Comparison of ENCODE assay signal across 30 cellular contexts in genomic region chr1:152954436-152954835, GRCh38. TPM values are rescaled to one million over a fixed set of nuclear protein-coding genes. Genes with fewer than 3 reads are reported as not detected.
A peak's percentile ranks its signal among the peaks of the same experiment; 100 is the strongest.
DNase-seq lines count a peak whose midpoint lies in the region; ATAC-seq and TF ChIP-seq lines count a peak whose summit lies in the region.
"Had no signal": no experiment of that assay in that cellular context is flagged by ENCODE, and none has a peak within 500 bp of the region (broad histone marks: within the 10 kb centered on the region; RNA-seq: fewer than 3 reads in every experiment).

No MANE protein-coding gene starts in this region.

- H3K4me2 ChIP-seq in neuronal stem cell (ENCODE audit: insufficient read depth, low read length, poor library complexity, severe bottlenecking) = no peak overlapping the region

- H3K36me3 ChIP-seq in RWPE2 (ENCODE audit: low read depth) (no peaks in the 10 kb centered on the region), neuronal stem cell (replicated peaks in 1 of 2; ENCODE audit: control insufficient read depth in 2 of 2, insufficient read depth in 2 of 2, low read length in 2 of 2) (no peaks in the 10 kb centered on the region)
- H3K36me3 ChIP-seq: colonic mucosa, SJCRH30 had no signal

- H3K23ac ChIP-seq in neuronal stem cell (ENCODE audit: low read depth, low read length, poor library complexity) = no peak overlapping the region

- H3K79me1 ChIP-seq in neuronal stem cell (ENCODE audit: low read depth, low read length) = no peaks in the 10 kb centered on the region

- WGBS in neuronal stem cell (ENCODE audit: extremely low coverage in 2 of 2, insufficient read length in 2 of 2, insufficient replicate concordance in 1 of 2), 2 donors = no CpG with 5 or more reads among the region's 6 CpGs

- no peak overlapping the region for H4K91ac ChIP-seq in neuronal stem cell (ENCODE audit: low read depth, low read length, poor library complexity)

- H3K9ac ChIP-seq in neuronal stem cell (ENCODE audit: low read depth, low read length, poor library complexity) = no peak overlapping the region

- no peak overlapping the region for H2AK5ac ChIP-seq in neuronal stem cell (ENCODE audit: low read depth, low read length)

- H3K27ac ChIP-seq in RWPE2 (ENCODE audit: poor library complexity, severe bottlenecking) (peak overlapping the region; percentile 89), foreskin keratinocyte (peak overlapping the region; percentile 93), neuronal stem cell (replicated peaks; ENCODE audit: low read length) (no peak overlapping the region)
- H3K27ac ChIP-seq: colonic mucosa, SJCRH30, testis had no signal

- no peak overlapping the region for H2AFZ ChIP-seq in neuronal stem cell (ENCODE audit: low read length)

- no peak overlapping the region for H3K4ac ChIP-seq in neuronal stem cell (ENCODE audit: low read length)

- H2BK5ac ChIP-seq in neuronal stem cell (ENCODE audit: low read length) = no peak overlapping the region

- peak; percentile 9 for DNase-seq in A172 (ENCODE audit: low spot score)
- peak; percentile 10 for DNase-seq in HS-5 (ENCODE audit: low read depth)
- no peak for DNase-seq in RWPE2 (ENCODE audit: low spot score)
- DNase-seq in foreskin keratinocyte = peak; percentile 93 to 97
- no peak for DNase-seq in neuronal stem cell (ENCODE audit: low spot score)
- DNase-seq in COR-L47 (lab: John Stamatoyannopoulos, UW) = no peak
- DNase-seq in activated CD4-positive, CD25-positive, alpha-beta regulatory T cell (lab: John Stamatoyannopoulos, UW) = no peak
- no peak for DNase-seq in nucleus accumbens (lab: John Stamatoyannopoulos, UW)
- DNase-seq: activated CD4-positive, alpha-beta T cell treated with anti-CD3 and anti-CD28 coated beads, Interleukin-2, amount 50 U/mL, for 48 hours; activated CD8-positive, alpha-beta memory T cell treated with anti-CD3 and anti-CD28 coated beads, Interleukin-2, amount 50 U/mL, for 4 hours; AML-193; amygdala; CD4-positive, alpha-beta T cell; colonic mucosa; effector memory CD8-positive, alpha-beta T cell; hippocampal formation; immature natural killer cell; mesenchymal stem cell; NCI-H510A; OCI-M1; SJCRH30; stimulated activated naive CD4-positive, alpha-beta T cell treated with Interleukin-2 at 50 U/mL for 16 hours; T-helper 1 cell; testis had no signal

- no peak overlapping the region for H3K14ac ChIP-seq in neuronal stem cell (ENCODE audit: low read length)

- no peak overlapping the region for H4K8ac ChIP-seq in neuronal stem cell (ENCODE audit: low read depth, low read length)

- no peaks in the 10 kb centered on the region for H3K9me3 ChIP-seq in RWPE2 (ENCODE audit: severe bottlenecking)
- peaks cover 0 to 1% of the 10 kb centered on the region in 2 donors for H3K9me3 ChIP-seq in neuronal stem cell (replicated peaks in 1 of 2; ENCODE audit: control insufficient read depth in 2 of 2, insufficient read depth in 1 of 2, low read depth in 1 of 2, low read length in 2 of 2)
- H3K9me3 ChIP-seq: colonic mucosa, SJCRH30, testis had no signal

- ATAC-seq in RWPE2 (ENCODE audit: low read depth) (peak; percentile 90), foreskin keratinocyte (peak; percentile 84)
- ATAC-seq: activated CD4-positive, CD25-positive, alpha-beta regulatory T cell treated with anti-CD3 and anti-CD28 coated beads, Interleukin-2, amount 50 U/mL, for 24 hours; effector memory CD8-positive, alpha-beta T cell; left lobe of liver had no signal

- no peak overlapping the region for H2BK15ac ChIP-seq in neuronal stem cell (ENCODE audit: low read length)

- no peak overlapping the region for H2BK120ac ChIP-seq in neuronal stem cell (ENCODE audit: low read depth, low read length)

- H3K27me3 ChIP-seq in RWPE2 (ENCODE audit: insufficient read depth, poor library complexity, severe bottlenecking) (no peaks in the 10 kb centered on the region), foreskin keratinocyte (no peaks in the 10 kb centered on the region), neuronal stem cell (ENCODE audit: control insufficient read depth in 3 of 3, insufficient read depth in 3 of 3, low read depth in 1 of 3, low read length in 3 of 3) (no peaks in the 10 kb centered on the region)
- H3K27me3 ChIP-seq: colonic mucosa, SJCRH30, testis had no signal

- peaks cover 22% of the 10 kb centered on the region for H3K4me1 ChIP-seq in RWPE2 (ENCODE audit: insufficient read depth, poor library complexity, severe bottlenecking)
- H3K4me1 ChIP-seq in foreskin keratinocyte = peaks cover 7% of the 10 kb centered on the region
- no peaks in the 10 kb centered on the region for H3K4me1 ChIP-seq in neuronal stem cell (ENCODE audit: control insufficient read depth in 2 of 2, insufficient read depth in 1 of 2, low read depth in 1 of 2, low read length in 2 of 2)
- H3K4me1 ChIP-seq: colonic mucosa, SJCRH30, testis had no signal

- H2BK12ac ChIP-seq in neuronal stem cell (ENCODE audit: low read length) = no peak overlapping the region

- TF ChIP-seq CTCF in RWPE2 (IDR thresholded peaks at IDR 0.05; ENCODE audit: poor library complexity, severe bottlenecking) = no peak
- no peak for TF ChIP-seq CTCF in foreskin keratinocyte (conservative IDR thresholded peaks at IDR 0.05)

- H3K18ac ChIP-seq in neuronal stem cell (ENCODE audit: low read length) = no peak overlapping the region

- H3K4me3 ChIP-seq in RWPE2 (ENCODE audit: severe bottlenecking) = no peak overlapping the region
- no peak overlapping the region for H3K4me3 ChIP-seq in neuronal stem cell (ENCODE audit: low read length in 2 of 2)
- H3K4me3 ChIP-seq: colonic mucosa, SJCRH30, testis had no signal

RNA-seq across cellular contexts. Expression of gene SPRR5, which starts 7.4 kb away (rescaled TPM):
- not detected in 2 replicates for total RNA-seq in A172 (2014; rRNA removed; shearing (Covaris generic))
- 0.24 and 0.32 TPM in 2 replicates for total RNA-seq in foreskin keratinocyte
- polyA plus RNA-seq in foreskin keratinocyte = 0.22 and 0.44 TPM in 2 replicates
- polyA plus RNA-seq in neuronal stem cell (2013, experiment 1 of 2) = not detected
- polyA plus RNA-seq in neuronal stem cell (2013, experiment 2 of 2) = not detected
- total RNA-seq: CD4-positive, alpha-beta T cell; colonic mucosa; fibroblast of lung; H4; left lobe of liver; neural crest cell; posterior vena cava; SJCRH30; testis had no signal
- polyA plus RNA-seq: fibroblast of lung, immature natural killer cell had no signal

RNA-seq across cellular contexts. Expression of gene SPRR4, which starts 16.0 kb away (rescaled TPM):
- not detected in 2 replicates for total RNA-seq in A172 (2014; rRNA removed; shearing (Covaris generic))
- 0.18 TPM in 1 of 2 replicates, not detected in the other for total RNA-seq in foreskin keratinocyte
- polyA plus RNA-seq in foreskin keratinocyte = 0.14 and 0.16 TPM in 2 replicates
- not detected for polyA plus RNA-seq in neuronal stem cell (2013, experiment 1 of 2)
- not detected for polyA plus RNA-seq in neuronal stem cell (2013, experiment 2 of 2)
- total RNA-seq: CD4-positive, alpha-beta T cell; colonic mucosa; fibroblast of lung; H4; left lobe of liver; neural crest cell; posterior vena cava; SJCRH30 had no signal
- polyA plus RNA-seq: fibroblast of lung, immature natural killer cell had no signal

RNA-seq across cellular contexts. Expression of gene SPRR1A, which starts 29.4 kb away (rescaled TPM):
- not detected in 2 replicates for total RNA-seq in A172 (2014; rRNA removed; shearing (Covaris generic))
- total RNA-seq in foreskin keratinocyte = 7.7 and 12.7 TPM in 2 replicates
- 9.4 and 21.8 TPM in 2 replicates for polyA plus RNA-seq in foreskin keratinocyte
- not detected for polyA plus RNA-seq in neuronal stem cell (2013, experiment 1 of 2)
- polyA plus RNA-seq in neuronal stem cell (2013, experiment 2 of 2) = not detected
- total RNA-seq: CD4-positive, alpha-beta T cell; colonic mucosa; fibroblast of lung; H4; left lobe of liver; neural crest cell; posterior vena cava; SJCRH30; testis had no signal
- polyA plus RNA-seq: fibroblast of lung, immature natural killer cell had no signal

RNA-seq across cellular contexts. Expression of gene IVL, which starts 46.1 kb away (rescaled TPM):
- total RNA-seq in A172 (2014; rRNA removed; shearing (Covaris generic)) = not detected in 2 replicates
- 1.5 and 2.1 TPM in 2 replicates for total RNA-seq in foreskin keratinocyte
- 1.5 and 2.6 TPM in 2 replicates for polyA plus RNA-seq in foreskin keratinocyte
- not detected for polyA plus RNA-seq in neuronal stem cell (2013, experiment 1 of 2)
- not detected for polyA plus RNA-seq in neuronal stem cell (2013, experiment 2 of 2)
- total RNA-seq: CD4-positive, alpha-beta T cell; colonic mucosa; fibroblast of lung; H4; left lobe of liver; neural crest cell; posterior vena cava; SJCRH30; testis had no signal
- polyA plus RNA-seq: immature natural killer cell had no signal

RNA-seq across cellular contexts. Expression of gene SPRR3, which starts 47.1 kb away (rescaled TPM):
- total RNA-seq in A172 (2014; rRNA removed; shearing (Covaris generic)) = not detected in 2 replicates
- total RNA-seq in foreskin keratinocyte = 0.25 and 0.44 TPM in 2 replicates
- polyA plus RNA-seq in foreskin keratinocyte = 0.22 and 0.35 TPM in 2 replicates
- not detected for polyA plus RNA-seq in neuronal stem cell (2013, experiment 1 of 2)
- polyA plus RNA-seq in neuronal stem cell (2013, experiment 2 of 2) = not detected
- total RNA-seq: CD4-positive, alpha-beta T cell; colonic mucosa; fibroblast of lung; H4; left lobe of liver; neural crest cell; posterior vena cava; SJCRH30; testis had no signal
- polyA plus RNA-seq: fibroblast of lung, immature natural killer cell had no signal

Comparison
In these comparisons a context has a peak if more than half of its experiments do, and no peak if none do; other contexts are left out.
1. DNase-seq: peak in A172 (single experiment), HS-5 (single experiment) and foreskin keratinocyte (2 of 2); none in RWPE2 (single experiment), neuronal stem cell (single experiment), COR-L47 (single experiment), activated CD4-positive, CD25-positive, alpha-beta regulatory T cell (0 of 4) and nucleus accumbens (0 of 56).